8 cellular contexts compared by ENCODE assay signal in genomic region chr13:113837554-113838355, GRCh38. TPM values are rescaled to one million over a fixed set of nuclear protein-coding genes. Genes with fewer than 3 reads are reported as not detected.
DNase-seq lines count a peak whose midpoint lies in the region; ATAC-seq and TF ChIP-seq lines count a peak whose summit lies in the region.

No MANE protein-coding gene starts in this region.

- peak; percentile 88 for DNase-seq in 8988T
- peak; percentile 71 for DNase-seq in H9
- DNase-seq in SK-N-SH, result peak; percentile 84
- peak; percentile 99 for DNase-seq in fibroblast of mammary gland (ENCODE audit: low read depth)
- no peak for DNase-seq in CD8-positive, alpha-beta memory T cell
- no peak for DNase-seq in NCI-H524 treated with DMSO at 0.1 percent for 48 hours (lab: John Stamatoyannopoulos, UW)

- no peak for ATAC-seq in HG02870 (IDR thresholded peaks at IDR 0.05; ENCODE audit: unreplicated experiment)

- H3K56ac ChIP-seq in H9 (ENCODE audit: insufficient read length, low read depth, low read length), result no peak overlapping the region

- H2AK5ac ChIP-seq in H9 (ENCODE audit: insufficient read length, low read length), result no peak overlapping the region

- no peaks in the 10 kb centered on the region for H3K79me1 ChIP-seq in H9 (ENCODE audit: insufficient read depth, low read depth, low read length, poor library complexity, severe bottlenecking)

- H2AFZ ChIP-seq in H9 (ENCODE audit: low read length) (no peak overlapping the region), SK-N-SH (ENCODE audit: low read depth) (no peak overlapping the region)

- POLR2A ChIA-PET in SK-N-SH (lab: Yijun Ruan, JAX), result interaction anchor here (0.9 to 1.5 kb wide), 2 partner anchors 17 to 27 kb away, joined by 3 to 8 read pairs; no protein-coding TSS in a partner anchor
- POLR2A ChIA-PET in CD8-positive, alpha-beta memory T cell (lab: Charles Lee), result no interaction called here

- H3K27me3 Mint-ChIP-seq in H9 (ENCODE audit: low read depth), result no peaks in the 10 kb centered on the region
- H3K27me3 Mint-ChIP-seq in nephron (ENCODE audit: low read depth), result peaks cover 10% of the 10 kb centered on the region
- peaks cover 0 to 4% of the 10 kb centered on the region in 2 donors for H3K27me3 Mint-ChIP-seq in CD8-positive, alpha-beta memory T cell

- H3K27ac ChIP-seq in H9 (ENCODE audit: insufficient read length, low read depth, low read length) (no peak overlapping the region), SK-N-SH (ENCODE audit: low read depth in 2 of 2, low read length in 1 of 2) (peak overlapping the region; percentile 99)
- H3K27ac ChIP-seq in CD8-positive, alpha-beta memory T cell (ENCODE audit: low read depth, low read length), result no peak overlapping the region

- no peak overlapping the region for H2BK5ac ChIP-seq in H9 (ENCODE audit: insufficient read length, low read length)

- H3K18ac ChIP-seq in H9 (ENCODE audit: insufficient read length, low read depth, low read length), result no peak overlapping the region

- CTCF ChIA-PET in SK-N-SH (lab: Yijun Ruan, JAX), result interaction anchor here (1.2 to 1.4 kb wide), 2 partner anchors 18 to 26 kb away, joined by 3 read pairs; partner anchors contain the start of gene GAS6
- CTCF ChIA-PET in CD8-positive, alpha-beta memory T cell (lab: Charles Lee), result interaction anchor here (0.5 kb wide), 1 partner anchor 67 kb away, joined by 3 read pairs; no protein-coding TSS in a partner anchor

- H3K4me2 ChIP-seq in H9 (ENCODE audit: insufficient read depth, insufficient read length, low read length), result no peak overlapping the region
- H3K4me2 ChIP-seq in SK-N-SH, result peak overlapping the region; percentile 86

- no peak overlapping the region for H4K5ac ChIP-seq in H9 (ENCODE audit: insufficient read length, low read depth, low read length)

- H2BK12ac ChIP-seq in H9 (ENCODE audit: insufficient read length, low read depth, low read length), result no peak overlapping the region

- H3K9ac ChIP-seq in H9 (ENCODE audit: extremely low read depth, insufficient read length, low read length) (no peak overlapping the region), SK-N-SH (peak overlapping the region; percentile 88)

- no peak for TF ChIP-seq RAD21 in SK-N-SH (IDR thresholded peaks at IDR 0.05; ENCODE audit: low read length)

- no peaks in the 10 kb centered on the region for H3K4me1 ChIP-seq in H9 (ENCODE audit: insufficient read depth, low read length)
- peaks cover 34 to 52% of the 10 kb centered on the region in 2 experiments; a peak in 3 of 4 replicates for H3K4me1 ChIP-seq in SK-N-SH (ENCODE audit: control insufficient read depth in 1 of 2, insufficient read depth in 2 of 2, low read depth in 1 of 2, low read length in 1 of 2)
- H3K4me1 ChIP-seq in CD8-positive, alpha-beta memory T cell (ENCODE audit: insufficient read depth, low read length), result peaks cover 20% of the 10 kb centered on the region

- TF ChIP-seq CTCF in H9 (conservative IDR thresholded peaks at IDR 0.05) (no peak), SK-N-SH (IDR thresholded peaks at IDR 0.05) (no peak), fibroblast of mammary gland (conservative IDR thresholded peaks at IDR 0.05; ENCODE audit: control insufficient read depth, insufficient read depth, low read depth, low read length) (no peak), nephron (IDR thresholded peaks at IDR 0.05; ENCODE audit: unreplicated experiment in 3 of 3) (no peak)

- no peak overlapping the region for H2BK15ac ChIP-seq in H9 (ENCODE audit: low read depth, low read length)

- peaks cover 28% of the 10 kb centered on the region for H3F3A ChIP-seq in SK-N-SH (replicated peaks; ENCODE audit: insufficient read depth)

- H3K36me3 Mint-ChIP-seq in H9 (ENCODE audit: insufficient read depth in 1 of 3, low read depth in 3 of 3) (peaks cover 8 to 34% (median 15%) of the 10 kb centered on the region in 3 experiments; a peak in 6 of 7 replicates), nephron (ENCODE audit: low read depth) (no peaks in the 10 kb centered on the region)
- peaks cover 0 to 2% (median 1%) of the 10 kb centered on the region in 3 donors for H3K36me3 Mint-ChIP-seq in CD8-positive, alpha-beta memory T cell

- H3K36me3 ChIP-seq in SK-N-SH (replicated peaks in 1 of 2; ENCODE audit: control insufficient read depth in 1 of 2, insufficient read depth in 2 of 2, low read length in 1 of 2), result peaks cover 7 to 37% of the 10 kb centered on the region in 2 experiments
- H3K36me3 ChIP-seq in CD8-positive, alpha-beta memory T cell (ENCODE audit: insufficient read depth, low read length), result no peaks in the 10 kb centered on the region

- no peak overlapping the region for H2BK20ac ChIP-seq in H9 (ENCODE audit: low read depth, low read length, poor library complexity, severe bottlenecking)

- H3K27ac Mint-ChIP-seq in H9 (peak overlapping the region in 2 of 3 experiments; percentile 91 to 96; a peak in 4 of 7 replicates), nephron (peak overlapping the region in 2 of 3 experiments; percentile 88 to 90)
- no peak overlapping the region for H3K27ac Mint-ChIP-seq in CD8-positive, alpha-beta memory T cell

- H4K91ac ChIP-seq in H9 (ENCODE audit: insufficient read length, low read depth, low read length), result peak overlapping the region; percentile 47

- H3K23ac ChIP-seq in H9 (ENCODE audit: insufficient read length, low read depth, low read length), result no peak overlapping the region

- H3K4me3 ChIP-seq in SK-N-SH (ENCODE audit: low read depth in 2 of 2, low read length in 1 of 2) (peak overlapping the region; percentile 56 to 64), fibroblast of mammary gland (ENCODE audit: control insufficient read depth, low read depth, low read length) (peak overlapping the region; percentile 68)
- no peak overlapping the region for H3K4me3 ChIP-seq in CD8-positive, alpha-beta memory T cell (ENCODE audit: low read length)

- no peak overlapping the region for H2BK120ac ChIP-seq in H9 (ENCODE audit: low read depth, low read length, poor library complexity, severe bottlenecking)

- H3K9me3 ChIP-seq in H9 (ENCODE audit: control insufficient read depth, low read depth, low read length) (no peaks in the 10 kb centered on the region), SK-N-SH (no peaks in the 10 kb centered on the region)
- no peaks in the 10 kb centered on the region for H3K9me3 ChIP-seq in CD8-positive, alpha-beta memory T cell (ENCODE audit: low read length)

- H3K4me1 Mint-ChIP-seq in H9, result peaks cover 13 to 18% of the 10 kb centered on the region in 2 experiments
- peaks cover 23% of the 10 kb centered on the region for H3K4me1 Mint-ChIP-seq in nephron
- peaks cover 13 to 18% (median 16%) of the 10 kb centered on the region in 3 donors for H3K4me1 Mint-ChIP-seq in CD8-positive, alpha-beta memory T cell

- no peaks in the 10 kb centered on the region for H3K79me2 ChIP-seq in H9 (ENCODE audit: insufficient read depth, low read length)
- peaks cover 42% of the 10 kb centered on the region for H3K79me2 ChIP-seq in SK-N-SH (ENCODE audit: insufficient read depth)

- H3K9me3 Mint-ChIP-seq in H9, result no peaks in the 10 kb centered on the region
- no peaks in the 10 kb centered on the region for H3K9me3 Mint-ChIP-seq in nephron
- H3K9me3 Mint-ChIP-seq in CD8-positive, alpha-beta memory T cell, result peaks cover 0 to 4% (median 1%) of the 10 kb centered on the region in 5 donors

- H3K4me3 Mint-ChIP-seq in H9, result no peak overlapping the region
- peak overlapping the region in 1 of 3 experiments; percentile 44 for H3K4me3 Mint-ChIP-seq in nephron
- no peak overlapping the region for H3K4me3 Mint-ChIP-seq in CD8-positive, alpha-beta memory T cell

- H4K8ac ChIP-seq in H9 (replicated peaks; ENCODE audit: insufficient read length, low read depth, low read length), result no peak overlapping the region

- TF ChIP-seq EP300 in SK-N-SH (IDR thresholded peaks at IDR 0.05; ENCODE audit: borderline replicate concordance in 1 of 2, low read depth in 1 of 2, low read length in 1 of 2), result peak in 1 of 2 experiments; percentile 75; a peak in 1 of 4 replicates

- no peaks in the 10 kb centered on the region for H3K23me2 ChIP-seq in H9 (ENCODE audit: insufficient read length, low read depth, low read length, poor library complexity, severe bottlenecking)

- WGBS in H9 (ENCODE audit: extremely low coverage, insufficient read length, low lambda C conversion rate), result no CpG with 5 or more reads among the region's 16 CpGs
- 12% methylated on average over 14 of the region's 16 CpGs for WGBS in SK-N-SH (ENCODE audit: low lambda C conversion rate)

- H4K20me1 ChIP-seq in H9 (ENCODE audit: control insufficient read depth, insufficient read depth, insufficient read length), result no peaks in the 10 kb centered on the region
- H4K20me1 ChIP-seq in SK-N-SH (ENCODE audit: insufficient read depth), result no peaks in the 10 kb centered on the region

- no peak overlapping the region for H3T11ph ChIP-seq in H9 (ENCODE audit: low read length)

- peak overlapping the region; percentile 24; the same call in 1 of the 2 replicates for H3K14ac ChIP-seq in H9 (ENCODE audit: insufficient read depth, low read length)

- no peaks in the 10 kb centered on the region for H3K27me3 ChIP-seq in H9 (ENCODE audit: insufficient read depth, low read length)
- H3K27me3 ChIP-seq in SK-N-SH (ENCODE audit: insufficient read depth), result no peaks in the 10 kb centered on the region
- H3K27me3 ChIP-seq in CD8-positive, alpha-beta memory T cell (ENCODE audit: insufficient read depth, low read length, poor library complexity, severe bottlenecking), result no peaks in the 10 kb centered on the region

- no peaks in the 10 kb centered on the region for H3K9me2 ChIP-seq in SK-N-SH

- 0 out of 2 replicates have a peak overlapping the region, but pooled peaks have one; percentile 12 for H3K4ac ChIP-seq in H9 (ENCODE audit: low read depth, low read length)

TF ChIP-seq in SK-N-SH, 30 proteins besides CTCF, POLR2A, EP300 and RAD21 (continues in another document):
- TF ChIP-seq FOSL2 (IDR thresholded peaks at IDR 0.05; ENCODE audit: borderline replicate concordance, low read depth) (peak; percentile 94; the same call in 1 of the 2 replicates), ELF1 (IDR thresholded peaks at IDR 0.05) (no peak), MXI1 (IDR thresholded peaks at IDR 0.05; ENCODE audit: low read depth, low read length) (peak; percentile 28; the same call in 1 of the 2 replicates)

RNA-seq across cellular contexts. Expression of gene GAS6, which starts 26.1 kb away (rescaled TPM):
- total RNA-seq in H9 (2021), result 19.5 and 20.5 TPM in 2 replicates
- 380 and 406 TPM in 2 replicates for polyA plus RNA-seq in SK-N-SH (2012; rRNA removed)
- 236 and 359 TPM in 2 replicates for polyA plus RNA-seq in SK-N-SH (2012; cell fraction: cytosol; rRNA removed)
- polyA plus RNA-seq in SK-N-SH (2012; cell fraction: nucleus; rRNA removed), result 463 and 469 TPM in 2 replicates
- total RNA-seq in CD8-positive, alpha-beta memory T cell, result under 1 TPM; 0.42 to 0.50 TPM
- 0.47 TPM for polyA plus RNA-seq in CD8-positive, alpha-beta memory T cell

Comparison
In these comparisons a context has a peak if more than half of its experiments do, and no peak if none do; other contexts are left out.
1. DNase-seq: peak in 8988T (single experiment), H9 (single experiment), SK-N-SH (single experiment) and fibroblast of mammary gland (single experiment); none in CD8-positive, alpha-beta memory T cell (0 of 5) and NCI-H524 treated with DMSO at 0.1 percent for 48 hours (single experiment).
2. H3K27ac ChIP-seq: peak in SK-N-SH (2 of 2); none in H9 (single experiment) and CD8-positive, alpha-beta memory T cell (single experiment).
3. H3K27ac Mint-ChIP-seq: peak in H9 (2 of 3) and nephron (2 of 3); none in CD8-positive, alpha-beta memory T cell (0 of 8).
4. RNA of gene GAS6, which starts 26.1 kb away (total RNA-seq): 19.5 to 20.5 TPM in H9; 0.42 to 0.50 TPM in CD8-positive, alpha-beta memory T cell; every median in the first group is over 10 times any median in the second.